Comparison of ENCODE assay signal across 12 cellular contexts in genomic region chr16:16036359-16036792, GRCh38.
"Had no signal": no experiment of that assay in that cellular context is flagged by ENCODE, and none has a peak within 500 bp of the region (broad histone marks: within the 10 kb centered on the region; RNA-seq: fewer than 3 reads in every experiment).

No MANE protein-coding gene starts in this region.

- H3K4me3 ChIP-seq: tibial artery had no signal

- H3K27ac Mint-ChIP-seq: activated T-helper 1 cell treated with anti-CD3 and anti-CD28 coated beads, Interleukin-12 subunit alpha, Interleukin-12 subunit beta, Interleukin-2, Interleukin-4 antibody, amounts not matched to agents 30 ng/mL and 10 ng/mL and 1 ng/mL, durations not matched to agents 14 hours and 24 hours and 36 hours; effector memory CD8-positive, alpha-beta T cell; naive B cell had no signal

- H3K9me3 Mint-ChIP-seq: activated T-helper 1 cell treated with anti-CD3 and anti-CD28 coated beads, Interleukin-12 subunit alpha, Interleukin-12 subunit beta, Interleukin-2, Interleukin-4 antibody, amounts not matched to agents 30 ng/mL and 10 ng/mL and 1 ng/mL, durations not matched to agents 14 hours and 24 hours and 36 hours; effector memory CD8-positive, alpha-beta T cell; stimulated activated memory B cell treated with anti-CD40 and anti-IgM and Interleukin-4, amounts not matched to agents 10 μg/mL and 1 μg/mL and 100 μg/mL, for 72 hours had no signal

- DNase-seq: activated CD4-positive, CD25-positive, alpha-beta regulatory T cell treated with anti-CD3 and anti-CD28 coated beads, Interleukin-2, amount 50 U/mL, for 72 hours; dermis blood vessel endothelial cell; effector memory CD8-positive, alpha-beta T cell; left colon; naive B cell; posterior cingulate gyrus; stimulated activated CD4-positive, alpha-beta T cell treated with anti-CD3 and anti-CD28 coated beads, Interleukin-2, amount 100 ng/mL, for 48 hours; tibial artery had no signal

- H3K27me3 ChIP-seq: neutrophil, tibial artery had no signal

- H3K27ac ChIP-seq: epithelial cell of prostate, neutrophil, tibial artery had no signal

- H3K9me3 ChIP-seq: neutrophil, tibial artery had no signal

- H3K27me3 Mint-ChIP-seq: effector memory CD8-positive, alpha-beta T cell; naive B cell; stimulated activated memory B cell treated with anti-CD40 and anti-IgM and Interleukin-4, amounts not matched to agents 10 μg/mL and 1 μg/mL and 100 μg/mL, for 72 hours had no signal

- ATAC-seq: effector memory CD8-positive, alpha-beta T cell; left colon; stimulated activated memory B cell treated with anti-CD40 and anti-IgM and Interleukin-4, amounts not matched to agents 10 μg/mL and 1 μg/mL and 100 μg/mL, for 72 hours had no signal

- H3K4me3 Mint-ChIP-seq: activated T-helper 1 cell treated with anti-CD3 and anti-CD28 coated beads, Interleukin-12 subunit alpha, Interleukin-12 subunit beta, Interleukin-2, Interleukin-4 antibody, amounts not matched to agents 30 ng/mL and 10 ng/mL and 1 ng/mL, durations not matched to agents 14 hours and 24 hours and 36 hours; effector memory CD8-positive, alpha-beta T cell; naive B cell; stimulated activated memory B cell treated with anti-CD40 and anti-IgM and Interleukin-4, amounts not matched to agents 10 μg/mL and 1 μg/mL and 100 μg/mL, for 72 hours had no signal
